1 cellular context compared by ENCODE assay signal in genomic region chr7:48097511-48098231, GRCh38.
TF ChIP-seq lines count a peak whose summit lies in the region.

No MANE protein-coding gene starts in this region.

TF ChIP-seq in IMR-90, 13 proteins besides CTCF, POLR2A, EP300 and RAD21 (continued from another document):
- TF ChIP-seq USF2 (IDR thresholded peaks at IDR 0.05; ENCODE audit: low read depth, low read length) (no peak), NFE2L2 (IDR thresholded peaks at IDR 0.05; ENCODE audit: low read depth, low read length) (no peak), MXI1 (IDR thresholded peaks at IDR 0.05; ENCODE audit: borderline replicate concordance, low read depth, low read length) (no peak), RCOR1 (IDR thresholded peaks at IDR 0.05; ENCODE audit: insufficient replicate concordance, low read length) (no peak), CEBPB (IDR thresholded peaks at IDR 0.05; ENCODE audit: low read depth, low read length) (no peak)
